In the genomic region with DNA sequence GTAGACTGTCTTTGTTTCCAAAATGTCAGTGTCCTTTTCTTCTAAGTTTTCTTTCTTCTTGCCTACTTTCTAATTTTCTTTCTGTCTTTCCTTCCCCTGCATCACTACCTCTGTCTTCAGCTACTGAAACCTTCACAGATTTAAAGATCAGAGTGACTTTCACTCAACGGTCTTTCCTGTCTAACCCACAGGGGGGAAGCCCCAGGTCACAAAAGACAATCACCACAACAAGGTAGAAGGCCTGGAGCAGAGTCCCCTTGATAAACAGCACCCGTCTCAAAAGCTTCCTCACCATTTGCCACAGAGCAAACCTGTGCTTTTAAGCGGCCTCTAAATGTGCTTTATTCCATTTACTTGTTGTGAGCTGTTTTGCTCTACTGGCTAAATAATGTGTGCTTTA, we compare ENCODE assay signal across 9 cellular contexts.
A peak's percentile ranks its signal among the peaks of the same experiment; 100 is the strongest.
DNase-seq lines count a peak whose midpoint lies in the region; ATAC-seq, FAIRE-seq and TF ChIP-seq lines count a peak whose summit lies in the region.
"Had no signal": no experiment of that assay in that cellular context is flagged by ENCODE, and none has a peak within 500 bp of the region (broad histone marks: within the 10 kb centered on the region; RNA-seq: fewer than 3 reads in every experiment).

No MANE protein-coding gene starts in this region.

- 16 to 19% (median 18%) methylated on average over 3 of the region's 3 CpGs for WGBS in small intestine, 3 donors
- 32 to 80% methylated on average over 3 of the region's 3 CpGs for WGBS in body of pancreas, 2 donors

- H3K36me3 Mint-ChIP-seq in activated CD4-positive, alpha-beta T cell treated with anti-CD3 and anti-CD28 coated beads for 36 hours (ENCODE audit: low read depth) = no peaks in the 10 kb centered on the region

- H3K9me3 Mint-ChIP-seq in activated CD4-positive, alpha-beta T cell treated with anti-CD3 and anti-CD28 coated beads for 36 hours (ENCODE audit: low read depth) = peaks cover 2% of the 10 kb centered on the region

- CTCF ChIA-PET in activated CD4-positive, alpha-beta T cell treated with anti-CD3 and anti-CD28 coated beads for 36 hours (lab: Charles Lee) = interaction anchor here (1.1 kb wide), 1 partner anchor 9 kb away, joined by 3 read pairs; no protein-coding TSS in a partner anchor
- CTCF ChIA-PET in A673 (lab: Charles Lee) = no interaction called here

- no peak overlapping the region for H3K27ac Mint-ChIP-seq in activated CD4-positive, alpha-beta T cell treated with anti-CD3 and anti-CD28 coated beads for 36 hours

- BruUV-seq in A673 (replicated peaks; lab: Mats Ljungman, UMichigan) = no TSS peak

- no peaks in the 10 kb centered on the region for H3K27me3 ChIP-seq in small intestine (ENCODE audit: control insufficient read depth in 2 of 2, insufficient read depth in 2 of 2, low read length in 2 of 2)
- H3K27me3 ChIP-seq in A673 (replicated peaks; ENCODE audit: insufficient read depth, low read depth, low read length, poor library complexity) = peaks cover 32% of the 10 kb centered on the region
- H3K27me3 ChIP-seq in body of pancreas = no peaks in the 10 kb centered on the region
- H3K27me3 ChIP-seq: SJSA1 had no signal

- TF ChIP-seq POLR2A in body of pancreas (IDR thresholded peaks at IDR 0.05) = no peak

- TF ChIP-seq CTCF in A673 (conservative IDR thresholded peaks at IDR 0.05; ENCODE audit: low read depth, low read length) (no peak), body of pancreas (IDR thresholded peaks at IDR 0.05) (peak in 1 of 7 experiments; percentile 5)

- H3K4me1 ChIP-seq in small intestine (ENCODE audit: control insufficient read depth in 2 of 2, insufficient read depth in 1 of 2, low read depth in 1 of 2, low read length in 1 of 2) (peaks cover 0 to 3% of the 10 kb centered on the region in 2 donors), A673 (ENCODE audit: insufficient read depth, low read length, poor library complexity, severe bottlenecking) (no peaks in the 10 kb centered on the region), body of pancreas (peaks cover 20% of the 10 kb centered on the region)
- H3K4me1 ChIP-seq: SJSA1 had no signal

- intact Hi-C loops in activated CD4-positive, alpha-beta T cell treated with anti-CD3 and anti-CD28 coated beads for 36 hours (cut with DNase I, micrococcal nuclease) = no loop called here
- intact Hi-C loops in A673 (cut with micrococcal nuclease; ENCODE audit: unreplicated experiment) (no loop called here), body of pancreas (cut with DNase I) (no loop called here)

- FAIRE-seq in small intestine (lab: Jason Lieb, UNC) = no peak

- H3K36me3 ChIP-seq in small intestine (ENCODE audit: control insufficient read depth in 2 of 2, insufficient read depth in 2 of 2, low read length in 2 of 2) (no peaks in the 10 kb centered on the region), A673 (ENCODE audit: insufficient read depth, low read length, poor library complexity, severe bottlenecking) (no peaks in the 10 kb centered on the region), body of pancreas (replicated peaks in 1 of 2; ENCODE audit: insufficient read depth in 1 of 2, low read depth in 2 of 2) (no peaks in the 10 kb centered on the region)
- H3K36me3 ChIP-seq: SJSA1 had no signal

- POLR2A ChIA-PET in activated CD4-positive, alpha-beta T cell treated with anti-CD3 and anti-CD28 coated beads for 36 hours (lab: Charles Lee) = interaction anchor here (0.5 to 0.6 kb wide), 2 partner anchors 554 to 682 kb away, joined by 3 to 7 read pairs; no protein-coding TSS in a partner anchor
- POLR2A ChIA-PET in A673 (lab: Charles Lee; ENCODE audit: low non-redundant PET) = no interaction called here

- peak; percentile 30 for DNase-seq in GM19238 (ENCODE audit: insufficient read length, low spot score)
- peak; percentile 63 for DNase-seq in activated CD4-positive, alpha-beta T cell treated with anti-CD3 and anti-CD28 coated beads for 36 hours
- peak; percentile 10 for DNase-seq in small intestine
- DNase-seq in A673 (ENCODE audit: low spot score) = no peak
- DNase-seq in NCI-H1694 treated with DMSO at 0.1 percent for 48 hours (lab: John Stamatoyannopoulos, UW) = no peak
- no peak for DNase-seq in caudate nucleus (lab: John Stamatoyannopoulos, UW)
- no peak for DNase-seq in body of pancreas

- H3K9me3 ChIP-seq in small intestine (ENCODE audit: control insufficient read depth, low read depth) (no peaks in the 10 kb centered on the region), A673 (ENCODE audit: low read depth, low read length, poor library complexity, severe bottlenecking) (no peaks in the 10 kb centered on the region), body of pancreas (no peaks in the 10 kb centered on the region)
- H3K9me3 ChIP-seq: SJSA1 had no signal

- peaks cover 39% of the 10 kb centered on the region for H3K4me1 Mint-ChIP-seq in activated CD4-positive, alpha-beta T cell treated with anti-CD3 and anti-CD28 coated beads for 36 hours

- H3K4me3 Mint-ChIP-seq in activated CD4-positive, alpha-beta T cell treated with anti-CD3 and anti-CD28 coated beads for 36 hours = peak overlapping the region; percentile 4

- H3K27me3 Mint-ChIP-seq in activated CD4-positive, alpha-beta T cell treated with anti-CD3 and anti-CD28 coated beads for 36 hours = no peaks in the 10 kb centered on the region

- H3K4me3 ChIP-seq in small intestine (ENCODE audit: low read depth in 1 of 2, low read length in 2 of 2) = no peak overlapping the region
- no peak overlapping the region for H3K4me3 ChIP-seq in A673 (ENCODE audit: low read depth, low read length, poor library complexity, severe bottlenecking)
- H3K4me3 ChIP-seq in body of pancreas = no peak overlapping the region
- H3K4me3 ChIP-seq: SJSA1 had no signal

- ATAC-seq in HG02938 (IDR thresholded peaks at IDR 0.05; ENCODE audit: unreplicated experiment) = peak; percentile 89
- ATAC-seq in activated CD4-positive, alpha-beta T cell treated with anti-CD3 and anti-CD28 coated beads for 36 hours = peak; percentile 96
- no peak for ATAC-seq in body of pancreas

- H3K27ac ChIP-seq in small intestine (ENCODE audit: low read depth in 1 of 2, low read length in 1 of 2) (no peak overlapping the region), A673 (ENCODE audit: low read depth, low read length, poor library complexity, severe bottlenecking) (no peak overlapping the region), caudate nucleus (ENCODE audit: low read depth, low read length) (no peak overlapping the region), body of pancreas (no peak overlapping the region)
- H3K27ac ChIP-seq: SJSA1 had no signal

Comparison
In these comparisons a context has a peak if more than half of its experiments do, and no peak if none do; other contexts are left out.
1. DNase-seq: peak in GM19238 (single experiment), activated CD4-positive, alpha-beta T cell treated with anti-CD3 and anti-CD28 coated beads for 36 hours (single experiment) and small intestine (single experiment); none in A673 (single experiment), NCI-H1694 treated with DMSO at 0.1 percent for 48 hours (single experiment), caudate nucleus (0 of 61) and body of pancreas (0 of 4).